13 cellular contexts compared by ENCODE assay signal in the genomic region with DNA sequence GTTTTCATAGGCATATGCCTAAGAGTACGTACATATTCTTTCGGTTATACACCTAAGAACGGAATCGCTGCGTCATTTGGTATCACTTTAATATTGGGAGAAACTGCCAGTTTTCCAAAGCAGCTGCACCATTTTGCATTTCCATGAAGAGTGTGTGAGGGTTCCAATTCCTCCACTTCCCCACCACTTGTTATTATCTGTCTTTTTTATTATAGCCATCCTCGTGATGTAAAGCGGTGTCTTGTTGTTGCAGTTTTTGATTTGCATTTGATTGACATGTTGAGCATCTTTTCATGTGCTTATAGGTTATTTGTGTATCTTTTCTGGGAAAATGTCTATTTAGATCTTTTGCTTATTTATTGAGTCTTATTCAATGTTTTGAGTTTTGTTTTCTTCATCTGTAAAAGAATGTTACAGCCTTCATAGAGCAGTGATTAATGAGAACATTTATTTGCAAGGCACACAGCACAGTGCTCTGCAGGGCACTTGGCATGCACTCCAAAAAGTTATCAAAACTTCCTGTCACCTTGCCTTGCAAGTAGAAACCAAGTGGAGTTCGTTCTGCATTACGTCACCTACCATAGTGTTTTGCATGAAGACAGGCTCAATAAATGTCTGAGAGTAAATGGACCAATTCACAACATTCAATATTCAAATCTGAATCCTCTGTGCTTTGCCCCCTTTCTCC. TPM values are rescaled to one million over a fixed set of nuclear protein-coding genes. Genes with fewer than 3 reads are reported as not detected.
DNase-seq lines count a peak whose midpoint lies in the region; ATAC-seq and TF ChIP-seq lines count a peak whose summit lies in the region.
"Had no signal": no experiment of that assay in that cellular context is flagged by ENCODE, and none has a peak within 500 bp of the region (broad histone marks: within the 10 kb centered on the region; RNA-seq: fewer than 3 reads in every experiment).

No MANE protein-coding gene starts in this region.

- H3K27ac ChIP-seq in brain microvascular endothelial cell, result no peak overlapping the region

- H3K4me3 Mint-ChIP-seq in dendritic cell treated with granulocyte-macrophage colony-stimulating factor and Interleukin-4, amounts not matched to agents 40 ng/mL and 50 ng/mL, for 4 days, result no peak overlapping the region
- H3K4me3 Mint-ChIP-seq in naive thymus-derived CD8-positive, alpha-beta T cell, result peak overlapping the region; percentile 86 to 97 (median 93)

- POLR2A ChIA-PET in naive thymus-derived CD8-positive, alpha-beta T cell (lab: Charles Lee), result interaction anchor here (0.8 to 1.4 kb wide), 4 partner anchors 8 to 312 kb away, joined by 3 read pairs; no protein-coding TSS in a partner anchor

- peak overlapping the region; percentile 91 for H3K27ac Mint-ChIP-seq in dendritic cell treated with granulocyte-macrophage colony-stimulating factor and Interleukin-4, amounts not matched to agents 40 ng/mL and 50 ng/mL, for 4 days
- peak overlapping the region; percentile 95 to 99 (median 98) for H3K27ac Mint-ChIP-seq in naive thymus-derived CD8-positive, alpha-beta T cell

- no peak overlapping the region for H3K4me3 ChIP-seq in brain microvascular endothelial cell (ENCODE audit: low read depth, low read length)

- no peaks in the 10 kb centered on the region for H3K27me3 ChIP-seq in brain microvascular endothelial cell (replicated peaks)

- intact Hi-C loops in dendritic cell treated with granulocyte-macrophage colony-stimulating factor and Interleukin-4, amounts not matched to agents 40 ng/mL and 50 ng/mL, for 4 days (cut with micrococcal nuclease), result no loop called here

- H3K9me3 Mint-ChIP-seq in dendritic cell treated with granulocyte-macrophage colony-stimulating factor and Interleukin-4, amounts not matched to agents 40 ng/mL and 50 ng/mL, for 4 days, result no peaks in the 10 kb centered on the region
- no peaks in the 10 kb centered on the region for H3K9me3 Mint-ChIP-seq in naive thymus-derived CD8-positive, alpha-beta T cell

- H3K4me1 Mint-ChIP-seq in dendritic cell treated with granulocyte-macrophage colony-stimulating factor and Interleukin-4, amounts not matched to agents 40 ng/mL and 50 ng/mL, for 4 days (ENCODE audit: low read depth), result peaks cover 24% of the 10 kb centered on the region
- H3K4me1 Mint-ChIP-seq in naive thymus-derived CD8-positive, alpha-beta T cell, result peaks cover 20 to 54% (median 42%) of the 10 kb centered on the region in 4 donors

- TF ChIP-seq CTCF in brain microvascular endothelial cell (IDR thresholded peaks at IDR 0.05; ENCODE audit: low read depth, low read length, missing control alignments), result no peak

- peaks cover 11% of the 10 kb centered on the region for H3K27me3 Mint-ChIP-seq in dendritic cell treated with granulocyte-macrophage colony-stimulating factor and Interleukin-4, amounts not matched to agents 40 ng/mL and 50 ng/mL, for 4 days
- peaks cover 0 to 1% (median 0%) of the 10 kb centered on the region in 5 donors for H3K27me3 Mint-ChIP-seq in naive thymus-derived CD8-positive, alpha-beta T cell

- DNase-seq in Caki2 (ENCODE audit: low read depth) (peak; percentile 38), NCI-H1048 (lab: John Stamatoyannopoulos, UW) (peak; percentile 66), brain microvascular endothelial cell (no peak), KBM-7 (no peak)
- peak in 5 of 10 donors; percentile 28 to 68 (median 53) for DNase-seq in naive thymus-derived CD8-positive, alpha-beta T cell
- DNase-seq in stimulated activated CD4-positive, alpha-beta T cell treated with anti-CD3 and anti-CD28 coated beads, Interleukin-4, amount 100 ng/mL, for 24 hours, result no peak
- DNase-seq: DMS 273 treated with DMSO at 0.1 percent for 48 hours; HCEC 1CT; hippocampal formation; stimulated activated CD8-positive, alpha-beta memory T cell treated with anti-CD3 and anti-CD28 coated beads, Interleukin-4, amount 100 ng/mL, for 48 hours had no signal

- H3K36me3 Mint-ChIP-seq in dendritic cell treated with granulocyte-macrophage colony-stimulating factor and Interleukin-4, amounts not matched to agents 40 ng/mL and 50 ng/mL, for 4 days (ENCODE audit: low read depth), result no peaks in the 10 kb centered on the region
- no peaks in the 10 kb centered on the region for H3K36me3 Mint-ChIP-seq in naive thymus-derived CD8-positive, alpha-beta T cell

- H3K36me3 ChIP-seq in brain microvascular endothelial cell (replicated peaks), result peaks cover 4% of the 10 kb centered on the region

- peak; percentile 20 to 22 for ATAC-seq in naive thymus-derived CD8-positive, alpha-beta T cell
- no peak for ATAC-seq in HG03460 (IDR thresholded peaks at IDR 0.05; ENCODE audit: unreplicated experiment)

- in situ Hi-C loops in Caki2 (cut with HindIII; ENCODE audit: low pct_unique_long_range_greater_than_20kb, low sequenced_read_pairs), result no loop called here
- in situ Hi-C loops in brain microvascular endothelial cell (cut with HindIII; ENCODE audit: low pct_ligation_motif_present, low sequenced_read_pairs), result no loop called here
- in situ Hi-C loops in KBM-7 (cut with MboI; ENCODE audit: low pct_unique_long_range_greater_than_20kb, low sequenced_read_pairs), result no loop called here

RNA-seq across cellular contexts. Expression of a gene that starts 26.6 kb away (rescaled TPM):
- not detected in 2 replicates for total RNA-seq in Caki2 (2014; rRNA removed; shearing (Covaris generic); ENCODE audit: low replicate concordance)
- not detected for total RNA-seq in naive thymus-derived CD8-positive, alpha-beta T cell
- under 1 TPM in 2 of 3 donors, not detected in 1; 0.07 to 0.52 TPM for polyA plus RNA-seq in naive thymus-derived CD8-positive, alpha-beta T cell
- total RNA-seq: astrocyte had no signal

RNA-seq across cellular contexts. Expression of a gene that starts 40.6 kb away (rescaled TPM):
- total RNA-seq in Caki2 (2014; rRNA removed; shearing (Covaris generic); ENCODE audit: low replicate concordance), result 64.5 and 101 TPM in 2 replicates
- 10 to 100 TPM; 13.9 to 16.3 TPM for total RNA-seq in naive thymus-derived CD8-positive, alpha-beta T cell
- 10 to 100 TPM in 1 of 3 donors, 1 to 10 TPM in 2; 2.2 to 25.3 (median 5.4) TPM for polyA plus RNA-seq in naive thymus-derived CD8-positive, alpha-beta T cell

RNA-seq across cellular contexts. Expression of a gene that starts 56.2 kb away (rescaled TPM):
- 14.4 and 22.7 TPM in 2 replicates for total RNA-seq in Caki2 (2014; rRNA removed; shearing (Covaris generic); ENCODE audit: low replicate concordance)
- total RNA-seq in naive thymus-derived CD8-positive, alpha-beta T cell, result 10 to 100 TPM; 36.6 to 37.8 TPM
- 10 to 100 TPM; 10.2 to 34.2 (median 14.4) TPM for polyA plus RNA-seq in naive thymus-derived CD8-positive, alpha-beta T cell

RNA-seq across cellular contexts. Expression of a gene that starts 56.5 kb away (rescaled TPM):
- 40.5 and 56.8 TPM in 2 replicates for total RNA-seq in Caki2 (2014; rRNA removed; shearing (Covaris generic); ENCODE audit: low replicate concordance)
- 10 to 100 TPM; 86.2 to 86.9 TPM for total RNA-seq in naive thymus-derived CD8-positive, alpha-beta T cell
- 100 to 1,000 TPM; 140 to 154 (median 146) TPM for polyA plus RNA-seq in naive thymus-derived CD8-positive, alpha-beta T cell

Comparison
In these comparisons a context has a peak if more than half of its experiments do, and no peak if none do; other contexts are left out.
1. DNase-seq: peak in Caki2 (single experiment) and NCI-H1048 (single experiment); none in stimulated activated CD4-positive, alpha-beta T cell treated with anti-CD3 and anti-CD28 coated beads, Interleukin-4, amount 100 ng/mL, for 24 hours (single experiment), brain microvascular endothelial cell (single experiment) and KBM-7 (single experiment).